8 cellular contexts compared by ENCODE assay signal in the genomic region with DNA sequence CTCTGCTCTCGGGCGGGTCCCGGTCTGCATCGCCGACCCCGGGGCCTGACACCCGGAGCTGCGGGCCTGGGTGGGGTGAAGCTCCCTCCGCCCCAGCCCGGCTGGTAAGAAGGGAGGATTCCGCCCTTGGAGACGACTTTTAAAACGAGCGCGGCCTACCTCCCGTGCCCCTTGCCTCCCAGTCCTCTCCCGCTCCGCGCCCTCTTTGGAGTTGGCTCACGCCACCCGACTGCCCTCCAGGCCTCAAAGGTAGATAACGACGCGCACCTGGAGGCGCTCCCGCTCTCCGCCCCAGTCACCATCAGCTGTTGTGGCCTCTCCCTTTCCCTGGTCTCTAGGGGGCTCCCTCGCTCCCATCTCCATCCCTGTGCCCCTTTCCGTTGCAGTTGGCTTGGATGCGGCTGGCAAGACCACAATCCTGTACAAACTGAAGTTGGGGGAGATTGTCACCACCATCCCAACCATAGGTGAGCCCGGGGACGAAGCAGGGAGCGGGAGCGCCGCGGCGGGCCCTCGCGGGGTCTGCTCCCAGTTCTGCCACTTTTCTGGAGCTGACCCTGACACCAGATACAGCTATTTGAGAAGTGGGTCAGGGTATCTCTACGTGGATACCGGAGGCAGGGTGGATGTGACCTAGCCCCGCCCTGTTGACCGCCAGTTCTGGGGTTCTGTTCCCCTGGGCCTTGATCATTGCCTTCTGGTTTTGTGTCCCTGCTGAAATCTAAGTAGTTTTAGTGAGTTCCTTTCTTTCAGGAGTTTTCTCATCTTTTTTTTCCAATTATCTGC. TPM values are rescaled to one million over a fixed set of nuclear protein-coding genes. Genes with fewer than 3 reads are reported as not detected.
DNase-seq lines count a peak whose midpoint lies in the region; ATAC-seq and TF ChIP-seq lines count a peak whose summit lies in the region.

No MANE protein-coding gene starts in this region.

- peaks cover 24% of the 10 kb centered on the region for H3K4me1 ChIP-seq in neuron (ENCODE audit: insufficient read depth, low read length)

- H3K9me3 Mint-ChIP-seq in CD14-positive monocyte, result peaks cover 0 to 4% (median 0%) of the 10 kb centered on the region in 7 donors
- no peaks in the 10 kb centered on the region for H3K9me3 Mint-ChIP-seq in activated naive CD4-positive, alpha-beta T cell treated with anti-CD3 and anti-CD28 coated beads, Interleukin-2, amount 50 U/mL, for 24 hours

- TF ChIP-seq CTCF in CD14-positive monocyte (IDR thresholded peaks at IDR 0.05), result no peak

- ATAC-seq in GM19035 (IDR thresholded peaks at IDR 0.05; ENCODE audit: unreplicated experiment) (peak; percentile 21), HG03196 (IDR thresholded peaks at IDR 0.05; ENCODE audit: unreplicated experiment) (peak; percentile 14), HG03457 (IDR thresholded peaks at IDR 0.05; ENCODE audit: unreplicated experiment) (no peak)

- H3K27me3 ChIP-seq in neuron (ENCODE audit: insufficient read depth, low read length), result no peaks in the 10 kb centered on the region

- intact Hi-C loops in CD14-positive monocyte (cut with micrococcal nuclease), result loop anchor here (2.0 to 5.0 kb wide), 3 partner anchors 62 to 197 kb away; partner anchors contain the start of genes ZNF800 (in 2 of the 2) and SND1 (in 1 of the 2)

- peaks cover 24% of the 10 kb centered on the region for H3K36me3 ChIP-seq in neuron (ENCODE audit: insufficient read depth, low read length)

- H3K36me3 Mint-ChIP-seq in CD14-positive monocyte, result peaks cover 22 to 29% of the 10 kb centered on the region in 2 donors
- peaks cover 11% of the 10 kb centered on the region for H3K36me3 Mint-ChIP-seq in activated naive CD4-positive, alpha-beta T cell treated with anti-CD3 and anti-CD28 coated beads, Interleukin-2, amount 50 U/mL, for 24 hours

- peak overlapping the region; percentile 96 to 99 for H3K4me3 Mint-ChIP-seq in CD14-positive monocyte
- H3K4me3 Mint-ChIP-seq in activated naive CD4-positive, alpha-beta T cell treated with anti-CD3 and anti-CD28 coated beads, Interleukin-2, amount 50 U/mL, for 24 hours, result peak overlapping the region; percentile 99

- H3K27me3 Mint-ChIP-seq in CD14-positive monocyte (ENCODE audit: low read depth in 3 of 3), result peaks cover 0 to 1% (median under 1%) of the 10 kb centered on the region in 3 donors
- H3K27me3 Mint-ChIP-seq in activated naive CD4-positive, alpha-beta T cell treated with anti-CD3 and anti-CD28 coated beads, Interleukin-2, amount 50 U/mL, for 24 hours, result no peaks in the 10 kb centered on the region

- peaks cover 52% of the 10 kb centered on the region for H3K4me1 Mint-ChIP-seq in CD14-positive monocyte
- peaks cover 51% of the 10 kb centered on the region for H3K4me1 Mint-ChIP-seq in activated naive CD4-positive, alpha-beta T cell treated with anti-CD3 and anti-CD28 coated beads, Interleukin-2, amount 50 U/mL, for 24 hours

- peak overlapping the region; percentile 84 to 98 (median 94) for H3K27ac Mint-ChIP-seq in CD14-positive monocyte
- H3K27ac Mint-ChIP-seq in activated naive CD4-positive, alpha-beta T cell treated with anti-CD3 and anti-CD28 coated beads, Interleukin-2, amount 50 U/mL, for 24 hours, result peak overlapping the region; percentile 96

- H2AFZ ChIP-seq in neuron (ENCODE audit: low read depth, low read length), result peak overlapping the region; percentile 78

- peak overlapping the region; percentile 92 for H3K4me3 ChIP-seq in neuron (ENCODE audit: low read length)

- no peaks in the 10 kb centered on the region for H3K9me3 ChIP-seq in neuron (ENCODE audit: low read length)

- DNase-seq in CD14-positive monocyte (ENCODE audit: low spot score) (no peak), NCI-H526 treated with DMSO at 0.1 percent for 48 hours (lab: John Stamatoyannopoulos, UW) (peak; percentile 53), glomerular visceral epithelial cell (ENCODE audit: extremely low spot score) (peak; percentile 58)

RNA-seq across cellular contexts. Expression of gene ARF5, which starts 0.7 kb away (rescaled TPM):
- 100 to 1,000 TPM; 278 to 313 TPM for polyA plus RNA-seq in CD14-positive monocyte

RNA-seq across cellular contexts. Expression of gene GCC1, which starts 3.5 kb away (rescaled TPM):
- polyA plus RNA-seq in CD14-positive monocyte, result 1 to 10 TPM; 6.4 to 9.2 TPM

RNA-seq across cellular contexts. Expression of gene FSCN3, which starts 4.6 kb away (rescaled TPM):
- polyA plus RNA-seq in CD14-positive monocyte, result under 1 TPM in 1 of 2 donors, not detected in 1; 0.34 TPM

RNA-seq across cellular contexts. Expression of gene PAX4, which starts 29.1 kb away (rescaled TPM):
- polyA plus RNA-seq in CD14-positive monocyte, result not detected
